ENCODE assay signal across 8 cellular contexts in the genomic region with DNA sequence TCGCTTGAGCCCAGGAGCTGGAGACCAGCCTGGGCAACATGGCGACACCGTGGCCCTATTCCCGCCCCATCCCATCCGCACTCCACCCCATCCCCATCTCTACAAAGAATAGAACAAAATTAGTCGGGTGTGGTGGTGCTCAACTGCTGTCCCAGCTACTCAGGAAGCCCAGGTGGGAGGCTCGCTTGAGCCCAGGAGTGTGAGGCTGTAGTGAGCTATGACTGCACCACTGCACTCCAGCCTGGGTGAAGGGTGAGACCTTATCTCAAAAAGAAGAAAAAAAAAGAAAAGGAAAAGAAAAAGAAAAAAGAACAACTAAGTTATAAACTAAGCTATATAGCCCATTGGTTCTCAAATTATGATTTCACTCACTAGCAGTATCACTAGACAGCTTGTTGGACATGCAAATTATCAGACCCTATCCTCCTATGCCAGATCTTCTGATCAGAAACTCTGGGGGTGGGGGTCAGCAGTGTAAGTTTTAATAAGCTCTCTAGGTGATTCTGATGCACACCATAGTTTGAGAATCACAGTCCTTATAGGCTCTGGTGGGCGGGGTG. TPM values are rescaled to one million over a fixed set of nuclear protein-coding genes. Genes with fewer than 3 reads are reported as not detected.
DNase-seq lines count a peak whose midpoint lies in the region; ATAC-seq and TF ChIP-seq lines count a peak whose summit lies in the region.

No MANE protein-coding gene starts in this region.

- peak overlapping the region; percentile 85 for H3K4me3 ChIP-seq in right cardiac atrium (ENCODE audit: low read length)
- peak overlapping the region; percentile 76 to 93 (median 89) for H3K4me3 ChIP-seq in stomach

- TF ChIP-seq EP300 in stomach (IDR thresholded peaks at IDR 0.05) = no peak

- peaks cover 35 to 41% (median 41%) of the 10 kb centered on the region in 3 donors for H3K4me1 Mint-ChIP-seq in T-cell

- peaks cover 12% of the 10 kb centered on the region for H3K36me3 Mint-ChIP-seq in T-cell

- peaks cover 7% of the 10 kb centered on the region for H3K4me1 ChIP-seq in right cardiac atrium (ENCODE audit: control insufficient read depth, insufficient read depth, low read length)
- peaks cover 17 to 47% (median 43%) of the 10 kb centered on the region in 4 donors for H3K4me1 ChIP-seq in stomach

- ATAC-seq in HG02870 (IDR thresholded peaks at IDR 0.05; ENCODE audit: unreplicated experiment) (peak; percentile 7), T-cell (replicated peaks in 1 of 4) (peak in 2 of 4 experiments; percentile 2 to 22), right cardiac atrium (no peak), GM18520 (IDR thresholded peaks at IDR 0.05; ENCODE audit: unreplicated experiment) (no peak), GM18858 (IDR thresholded peaks at IDR 0.05; ENCODE audit: unreplicated experiment) (no peak)

- TF ChIP-seq POLR2A in stomach (IDR thresholded peaks at IDR 0.05) = no peak

- peak overlapping the region; percentile 99 to 100 for H3K27ac Mint-ChIP-seq in T-cell

- no peaks in the 10 kb centered on the region for H3K27me3 Mint-ChIP-seq in T-cell

- CTCF ChIA-PET in T-cell (lab: Charles Lee) = interaction anchor here (0.6 to 2.6 kb wide), 14 partner anchors 10 to 865 kb away, joined by 3 to 20 read pairs (median 4); a partner anchor contains a TSS

- peak overlapping the region; percentile 84 to 100 (median 99) for H3K4me3 Mint-ChIP-seq in T-cell

- no peaks in the 10 kb centered on the region for H3K9me3 ChIP-seq in right cardiac atrium (ENCODE audit: control insufficient read depth, low read length)
- no peaks in the 10 kb centered on the region for H3K9me3 ChIP-seq in stomach

- no peak overlapping the region for H3K27ac ChIP-seq in right cardiac atrium (ENCODE audit: low read length)
- peak overlapping the region; percentile 33 to 98 (median 93) for H3K27ac ChIP-seq in stomach

- TF ChIP-seq CTCF in stomach (IDR thresholded peaks at IDR 0.05) = no peak

- POLR2A ChIA-PET in T-cell (lab: Charles Lee) = interaction anchor here (0.5 to 1.2 kb wide), 9 partner anchors 12 to 1957 kb away, joined by 3 to 6 read pairs (median 4); no protein-coding TSS in a partner anchor

- 63% methylated on average over 8 of the region's 8 CpGs for WGBS in right cardiac atrium
- whole genome bisulfite sequencing in stomach, 5 donors = 22 to 53% (median 47%) methylated on average over 8 of the region's 8 CpGs

- H3K27me3 ChIP-seq in right cardiac atrium (ENCODE audit: control insufficient read depth, insufficient read depth) (no peaks in the 10 kb centered on the region), stomach (no peaks in the 10 kb centered on the region)

- intact Hi-C loops in right cardiac atrium (cut with DNase I) = no loop called here
- intact Hi-C loops in stomach (cut with DNase I; ENCODE audit: low total_unique reads) = no loop called here

- H3K9me3 Mint-ChIP-seq in T-cell = no peaks in the 10 kb centered on the region

- H3K36me3 ChIP-seq in stomach = no peaks in the 10 kb centered on the region

- DNase-seq in T-cell (no peak), right cardiac atrium (no peak), stomach (no peak), SIG-M5 treated with dmso at 0.1 percent for 504 hours (lab: John Stamatoyannopoulos, UW; ENCODE audit: unreplicated experiment) (no peak), cerebellum (ENCODE audit: low spot score) (no peak)

RNA-seq across cellular contexts. Expression of a gene that starts 0.5 kb away (rescaled TPM):
- total RNA-seq in T-cell = 10 to 100 TPM; 50.5 to 63.6 (median 53.3) TPM
- 10 to 100 TPM; 46.1 to 54.9 (median 49.1) TPM for total RNA-seq in right cardiac atrium
- polyA plus RNA-seq in right cardiac atrium = 9.7 TPM
- total RNA-seq in stomach = 100 to 1,000 TPM in 1 of 5 donors, 10 to 100 TPM in 4; 25.8 to 138 (median 56.2) TPM
- polyA plus RNA-seq in stomach = 10 to 100 TPM in 2 of 3 donors, 1 to 10 TPM in 1; 7.2 to 17.0 (median 10.8) TPM
- total RNA-seq in cerebellum = 59.1 TPM

RNA-seq across cellular contexts. Expression of a gene that starts 59.4 kb away (rescaled TPM):
- total RNA-seq in T-cell = 10 to 100 TPM; 15.3 to 28.3 (median 23.9) TPM
- 10 to 100 TPM; 48.0 to 77.1 (median 64.5) TPM for total RNA-seq in right cardiac atrium
- polyA plus RNA-seq in right cardiac atrium = 64.3 TPM
- total RNA-seq in stomach = 100 to 1,000 TPM in 2 of 5 donors, 10 to 100 TPM in 3; 32.7 to 126 (median 88.8) TPM
- 10 to 100 TPM; 90.0 to 96.7 (median 91.7) TPM for polyA plus RNA-seq in stomach
- 35.2 TPM for total RNA-seq in cerebellum
